ENCODE assay signal across 24 cellular contexts in the genomic region with DNA sequence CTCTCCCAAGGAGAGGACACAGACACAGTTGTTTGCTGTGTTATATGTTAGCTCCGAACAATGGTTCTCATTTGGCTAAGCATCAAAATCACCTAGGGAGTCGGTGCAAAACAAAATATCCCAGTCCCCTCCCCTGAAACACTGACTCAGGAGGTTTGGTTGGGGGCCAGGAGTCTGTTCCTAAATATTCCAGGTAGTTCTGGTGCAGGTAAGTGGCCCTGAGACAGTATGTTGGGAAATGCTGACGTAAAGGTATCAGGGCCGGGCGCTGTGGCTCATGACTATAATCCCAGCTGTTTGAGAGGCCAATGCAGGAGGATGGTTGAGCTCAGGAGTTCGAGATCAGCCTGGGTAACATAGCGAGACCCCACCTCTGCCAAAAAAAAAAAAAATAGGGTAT. TPM values are rescaled to one million over a fixed set of nuclear protein-coding genes. Genes with fewer than 3 reads are reported as not detected.
DNase-seq lines count a peak whose midpoint lies in the region; ATAC-seq, FAIRE-seq and TF ChIP-seq lines count a peak whose summit lies in the region.
"Had no signal": no experiment of that assay in that cellular context is flagged by ENCODE, and none has a peak within 500 bp of the region (broad histone marks: within the 10 kb centered on the region; RNA-seq: fewer than 3 reads in every experiment).

No MANE protein-coding gene starts in this region.

- H3K4me3 ChIP-seq in mammary epithelial cell (replicated peaks in 1 of 3; ENCODE audit: insufficient read depth in 1 of 3, low read depth in 2 of 3, low read length in 3 of 3): no peak overlapping the region
- no peak overlapping the region for H3K4me3 ChIP-seq in K562
- H3K4me3 ChIP-seq: BLaER1, MG63, PC-9 had no signal

- H3K36me3 ChIP-seq in mammary epithelial cell (ENCODE audit: insufficient read depth, low read length): no peaks in the 10 kb centered on the region
- H3K36me3 ChIP-seq in K562 (ENCODE audit: control insufficient read depth, insufficient read depth, low read length): peaks cover 35% of the 10 kb centered on the region; the same call in 2 of the 3 replicates

- TF ChIP-seq EP300 in K562 (IDR thresholded peaks at IDR 0.05; ENCODE audit: low read length): no peak

- no peaks in the 10 kb centered on the region for H3K9me3 ChIP-seq in mammary epithelial cell (replicated peaks; ENCODE audit: insufficient read depth, low read length)
- H3K9me3 ChIP-seq in K562 (replicated peaks; ENCODE audit: control insufficient read depth, insufficient read depth, low read depth, low read length): no peaks in the 10 kb centered on the region
- no peaks in the 10 kb centered on the region for H3K9me3 ChIP-seq in CD4-positive, alpha-beta T cell (ENCODE audit: control insufficient read depth, low read length)
- H3K9me3 ChIP-seq: BLaER1, MG63 had no signal

- FAIRE-seq in K562 (lab: Jason Lieb, UNC): no peak
- FAIRE-seq: A204.1, D721Med, GM12892, GM18507, H54 had no signal

- H2AFZ ChIP-seq in mammary epithelial cell (ENCODE audit: low read depth, low read length) (no peak overlapping the region), K562 (ENCODE audit: low read depth, low read length) (no peak overlapping the region)
- H2AFZ ChIP-seq: PC-9 had no signal

- intact Hi-C loops in MCF 10A (cut with micrococcal nuclease): loop anchor here (5.0 kb wide), 1 partner anchor 49 kb away; no protein-coding TSS in a partner anchor
- intact Hi-C loops in mammary epithelial cell (cut with micrococcal nuclease): no loop called here
- intact Hi-C loops in K562 (cut with micrococcal nuclease): no loop called here
- intact Hi-C loops in CD4-positive, alpha-beta T cell (cut with DNase I, micrococcal nuclease): loop anchor here in 1 of 2 experiments (5.0 to 10.0 kb wide), 2 partner anchors 41 to 367 kb away; partner anchors contain the start of genes PNPLA6 and TIMM44

- H3K9ac ChIP-seq in mammary epithelial cell (ENCODE audit: insufficient read depth, low read length) (no peak overlapping the region), K562 (ENCODE audit: insufficient read depth in 1 of 2, low read depth in 2 of 2, low read length in 2 of 2) (no peak overlapping the region)
- H3K9ac ChIP-seq: BLaER1 had no signal

- 92% methylated on average over 5 of the region's 7 CpGs for WGBS in mammary epithelial cell (ENCODE audit: low coverage, missing lambda C conversion rate)
- WGBS in K562 (ENCODE audit: insufficient coverage, low coverage, missing lambda C conversion rate): 87% methylated on average over 7 of the region's 7 CpGs

- H3K27ac Mint-ChIP-seq in MCF 10A (ENCODE audit: low read depth, unreplicated experiment) (peak overlapping the region; percentile 46), type B pancreatic cell (peak overlapping the region; percentile 13)
- no peak overlapping the region for H3K27ac Mint-ChIP-seq in CD4-positive, alpha-beta T cell
- H3K27ac Mint-ChIP-seq: HFFc6 had no signal

- peaks cover 27% of the 10 kb centered on the region for H3K36me3 Mint-ChIP-seq in MCF 10A (ENCODE audit: insufficient read depth, unreplicated experiment)
- H3K36me3 Mint-ChIP-seq in type B pancreatic cell: no peaks in the 10 kb centered on the region
- H3K36me3 Mint-ChIP-seq in CD4-positive, alpha-beta T cell (ENCODE audit: low read depth): peaks cover 20% of the 10 kb centered on the region

- H3K4me2 ChIP-seq in mammary epithelial cell (ENCODE audit: insufficient read depth, low read depth, low read length): no peak overlapping the region
- no peak overlapping the region for H3K4me2 ChIP-seq in K562 (ENCODE audit: insufficient read depth, low read length)

- no TSS peak for BruUV-seq in MCF 10A (replicated peaks; lab: Mats Ljungman, UMichigan)
- BruUV-seq in mammary epithelial cell (replicated peaks; lab: Mats Ljungman, UMichigan): no TSS peak
- BruUV-seq in K562 (replicated peaks; lab: Mats Ljungman, UMichigan): no TSS peak

- no peak for TF ChIP-seq RAD21 in K562 (CRISPR knock-in tag; conservative IDR thresholded peaks at IDR 0.05 in 1 of 2, IDR thresholded peaks at IDR 0.05 in 1 of 2)

- POLR2A ChIA-PET in MCF 10A (lab: Yijun Ruan, JAX): interaction anchor here (0.6 to 8.7 kb wide), 22 partner anchors 12 to 623 kb away, joined by 3 to 91 read pairs (median 4); partner anchors contain the start of genes LRRC8E, PET100, SNAPC2 and TIMM44
- POLR2A ChIA-PET in K562 (lab: Yijun Ruan, JAX): interaction anchor here (0.5 to 5.3 kb wide), 8 partner anchors 11 to 890 kb away, joined by 3 to 72 read pairs (median 5); partner anchors contain the start of genes LRRC8E and SNAPC2
- POLR2A ChIA-PET in CD4-positive, alpha-beta T cell (lab: Charles Lee): interaction anchor here (1.4 kb wide), 1 partner anchor 20 kb away, joined by 3 read pairs; no protein-coding TSS in a partner anchor

- no peaks in the 10 kb centered on the region for H3K27me3 Mint-ChIP-seq in MCF 10A (ENCODE audit: insufficient read depth, unreplicated experiment)
- no peaks in the 10 kb centered on the region for H3K27me3 Mint-ChIP-seq in type B pancreatic cell
- H3K27me3 Mint-ChIP-seq in CD4-positive, alpha-beta T cell: peaks cover 6% of the 10 kb centered on the region

- CTCF ChIA-PET in MCF 10A (lab: Yijun Ruan, JAX) (interaction anchor here (0.6 to 2.7 kb wide), 14 partner anchors 12 to 938 kb away, joined by 3 to 18 read pairs (median 5); partner anchors contain the start of gene TRAPPC5), mammary epithelial cell (lab: Charles Lee; ENCODE audit: low non-redundant PET) (interaction anchor here (0.6 kb wide), 1 partner anchor 13 kb away, joined by 3 read pairs; the partner anchor contains the start of gene LRRC8E), K562 (lab: Yijun Ruan, JAX; ENCODE audit: low intra/inter-chr PET ratio) (interaction anchor here (1.2 kb wide), 1 partner anchor 48 kb away, joined by 3 read pairs; no protein-coding TSS in a partner anchor)
- CTCF ChIA-PET in CD4-positive, alpha-beta T cell (lab: Charles Lee): interaction anchor here (1.6 to 3.5 kb wide), 2 partner anchors 16 to 32 kb away, joined by 10 to 22 read pairs; no protein-coding TSS in a partner anchor

- no peaks in the 10 kb centered on the region for H3K9me3 Mint-ChIP-seq in MCF 10A (ENCODE audit: unreplicated experiment)
- H3K9me3 Mint-ChIP-seq in type B pancreatic cell: no peaks in the 10 kb centered on the region
- H3K9me3 Mint-ChIP-seq in CD4-positive, alpha-beta T cell: no peaks in the 10 kb centered on the region
- H3K9me3 Mint-ChIP-seq: CD8-positive, alpha-beta T cell; HFFc6 had no signal

- no peak for TF ChIP-seq POLR2A in K562 (conservative IDR thresholded peaks at IDR 0.05)

- in situ Hi-C loops in mammary epithelial cell (cut with MboI; ENCODE audit: low sequenced_read_pairs in 2 of 2) (no loop called here), K562 (cut with MboI) (no loop called here)

- H3K4me1 Mint-ChIP-seq in MCF 10A (ENCODE audit: insufficient read depth, unreplicated experiment) (peaks cover 32% of the 10 kb centered on the region), type B pancreatic cell (ENCODE audit: unreplicated experiment) (peaks cover 15% of the 10 kb centered on the region)
- peaks cover 26% of the 10 kb centered on the region for H3K4me1 Mint-ChIP-seq in CD4-positive, alpha-beta T cell (ENCODE audit: low read depth)

- peaks cover 16% of the 10 kb centered on the region for H3K4me1 ChIP-seq in mammary epithelial cell (ENCODE audit: insufficient read depth, low read length)
- H3K4me1 ChIP-seq in K562 (replicated peaks in 1 of 2; ENCODE audit: control insufficient read depth in 2 of 2, insufficient read depth in 2 of 2, low read length in 2 of 2): peaks cover 13 to 50% of the 10 kb centered on the region in 2 experiments; a peak in 4 of 5 replicates
- H3K4me1 ChIP-seq in foreskin keratinocyte: peaks cover 15% of the 10 kb centered on the region

- dilution Hi-C loops in mammary epithelial cell (cut with HindIII; ENCODE audit: low sequenced_read_pairs): no loop called here

- H3K9me1 ChIP-seq in K562 (ENCODE audit: control insufficient read depth, insufficient read depth, low read length): peaks cover 7% of the 10 kb centered on the region

- ATAC-seq in K562: no peak
- peak; percentile 46 for ATAC-seq in foreskin keratinocyte
- ATAC-seq in CD4-positive, alpha-beta T cell (ENCODE audit: poor library complexity): no peak
- ATAC-seq in GM21529 (IDR thresholded peaks at IDR 0.05; ENCODE audit: unreplicated experiment): no peak
- ATAC-seq: CD8-positive, alpha-beta T cell had no signal

- H3K79me2 ChIP-seq in mammary epithelial cell (ENCODE audit: insufficient read depth, low read length) (peaks cover 31% of the 10 kb centered on the region), K562 (ENCODE audit: control insufficient read depth, insufficient read depth, low read length) (peaks cover 37% of the 10 kb centered on the region)

- H4K20me1 ChIP-seq in mammary epithelial cell (ENCODE audit: insufficient read depth, low read length) (no peaks in the 10 kb centered on the region), K562 (replicated peaks; ENCODE audit: control insufficient read depth, insufficient read depth, low read length) (no peaks in the 10 kb centered on the region)

- H3K4me3 Mint-ChIP-seq in MCF 10A (ENCODE audit: unreplicated experiment): peak overlapping the region; percentile 50
- H3K4me3 Mint-ChIP-seq in type B pancreatic cell: no peak overlapping the region
- H3K4me3 Mint-ChIP-seq in CD4-positive, alpha-beta T cell: no peak overlapping the region
- H3K4me3 Mint-ChIP-seq: HFFc6 had no signal

- TF ChIP-seq CTCF in MCF 10A (IDR thresholded peaks at IDR 0.05; ENCODE audit: unreplicated experiment): no peak
- TF ChIP-seq CTCF in mammary epithelial cell (conservative IDR thresholded peaks at IDR 0.05 in 1 of 2, IDR thresholded peaks at IDR 0.05 in 1 of 2; ENCODE audit: extremely low read depth in 1 of 2, insufficient read depth in 1 of 2, low read depth in 1 of 2, low read length in 2 of 2): no peak
- TF ChIP-seq CTCF in K562 (IDR thresholded peaks at IDR 0.05 in 2 of 3, conservative IDR thresholded peaks at IDR 0.05 in 1 of 3; ENCODE audit: insufficient read depth in 2 of 3, low read depth in 1 of 3, low read length in 3 of 3): no peak
- TF ChIP-seq CTCF in foreskin keratinocyte (conservative IDR thresholded peaks at IDR 0.05): no peak
- TF ChIP-seq CTCF in type B pancreatic cell (conservative IDR thresholded peaks at IDR 0.05): no peak
- no peak for TF ChIP-seq CTCF in CD4-positive, alpha-beta T cell (IDR thresholded peaks at IDR 0.05)

- DNase-seq in MCF 10A (ENCODE audit: unreplicated experiment): peak; percentile 94
- no peak for DNase-seq in mammary epithelial cell
- DNase-seq in K562 (ENCODE audit: extremely low read depth in 1 of 4, low spot score in 3 of 4): no peak
- peak; percentile 51 to 79 for DNase-seq in foreskin keratinocyte
- DNase-seq in type B pancreatic cell (ENCODE audit: extremely low spot score, unreplicated experiment): no peak
- no peak for DNase-seq in CD4-positive, alpha-beta T cell
- DNase-seq in iPS-NIHi11 (ENCODE audit: low spot score): no peak
- DNase-seq: CD8-positive, alpha-beta T cell; HFFc6; MG63; NCI-H1048; NCI-H1436 treated with DMSO at 0.1 percent for 48 hours; NCI-H2029; NCI-H526; PC-9 had no signal

- H3K27ac ChIP-seq in mammary epithelial cell (ENCODE audit: insufficient read depth, low read depth, low read length) (no peak overlapping the region), K562 (ENCODE audit: extremely low read depth, low read depth, low read length) (no peak overlapping the region), foreskin keratinocyte (peak overlapping the region; percentile 79)
- no peak overlapping the region for H3K27ac ChIP-seq in CD4-positive, alpha-beta T cell (ENCODE audit: low read depth, low read length)
- H3K27ac ChIP-seq: BLaER1, PC-9 had no signal

- H3K27me3 ChIP-seq in mammary epithelial cell (ENCODE audit: insufficient read depth, low read length) (no peaks in the 10 kb centered on the region), K562 (ENCODE audit: control insufficient read depth in 2 of 2, insufficient read depth in 2 of 2, low read length in 2 of 2) (no peaks in the 10 kb centered on the region), foreskin keratinocyte (no peaks in the 10 kb centered on the region)
- H3K27me3 ChIP-seq in CD4-positive, alpha-beta T cell (ENCODE audit: control insufficient read depth, insufficient read depth, low read length): no peaks in the 10 kb centered on the region
- H3K27me3 ChIP-seq: BLaER1, MG63 had no signal

RNA-seq across cellular contexts. Expression of gene MAP2K7, which starts 2.3 kb away (rescaled TPM):
- total RNA-seq in MCF 10A (2022) (30.5 and 36.3 TPM in 2 replicates), mammary epithelial cell (10 to 100 TPM; 11.3 to 33.3 TPM), K562 (2014; rRNA removed) (19.4 and 23.9 TPM in 2 replicates), K562 (2014; rRNA removed; fragmentation: Illumina TruSeq; extraction: Trizol) (3.1 and 4.1 TPM in 2 replicates), K562 (2015; rRNA removed; fragmentation: Illumina TruSeq; extraction: Trizol) (11.3 and 12.3 TPM in 2 replicates), K562 (2021) (43.8 and 45.8 TPM in 2 replicates), foreskin keratinocyte (12.7 and 13.5 TPM in 2 replicates), type B pancreatic cell (ENCODE audit: low replicate concordance) (38.2 and 42.2 TPM in 2 replicates)
- polyA plus RNA-seq in mammary epithelial cell (10.7 TPM), K562 (2011; rRNA removed) (14.9 and 15.7 TPM in 2 replicates), K562 (2014; fragmentation: Illumina TruSeq; extraction: Trizol) (14.1 and 27.3 TPM in 2 replicates), K562 (2014; fragmentation: Nextera tagmentation; extraction: Ambion mirVana) (under 1 TPM; 0.51 to 0.99 TPM), K562 (2014; rRNA removed) (37.6 and 40.1 TPM in 2 replicates), foreskin keratinocyte (15.6 and 18.3 TPM in 2 replicates)
- 4.9 TPM for polyA minus RNA-seq in mammary epithelial cell
- 34.2 and 92.8 TPM in 2 replicates for total RNA-seq in K562 (2011; cell fraction: chromatin; rRNA removed; ENCODE audit: low replicate concordance)
- 57.2 and 57.4 TPM in 2 replicates for total RNA-seq in K562 (2011; cell fraction: nucleolus; rRNA removed)
- 41.1 and 52.7 TPM in 2 replicates for total RNA-seq in K562 (2011; cell fraction: nucleoplasm; rRNA removed)
- polyA plus RNA-seq in K562 (2011; cell fraction: cytosol; rRNA removed): 16.0 and 27.0 TPM in 2 replicates
- polyA plus RNA-seq in K562 (2011; cell fraction: nucleus; rRNA removed): 39.0 and 61.8 TPM in 2 replicates
- 29.3 and 31.2 TPM in 2 replicates for polyA plus RNA-seq in K562 (2012)
- 4.7 and 7.6 TPM in 2 replicates for polyA minus RNA-seq in K562 (2011; rRNA and poly(A)+ RNA removed)
- 17.0 and 17.8 TPM in 2 replicates for polyA minus RNA-seq in K562 (2011; cell fraction: cytosol; rRNA and poly(A)+ RNA removed)
- 14.3 and 15.6 TPM in 2 replicates for polyA minus RNA-seq in K562 (2011; cell fraction: nucleus; rRNA and poly(A)+ RNA removed)
- total RNA-seq in CD4-positive, alpha-beta T cell: 10 to 100 TPM; 81.7 to 82.3 TPM

RNA-seq across cellular contexts. Expression of gene LRRC8E, which starts 13.0 kb away (rescaled TPM):
- total RNA-seq in MCF 10A (2022) (10.3 and 11.8 TPM in 2 replicates), mammary epithelial cell (10 to 100 TPM in 1 of 2 donors, 1 to 10 TPM in 1; 8.5 to 14.2 TPM), K562 (2014; rRNA removed) (4.8 TPM in 2 replicates), K562 (2014; rRNA removed; fragmentation: Illumina TruSeq; extraction: Trizol) (1.4 and 3.2 TPM in 2 replicates), K562 (2015; rRNA removed; fragmentation: Illumina TruSeq; extraction: Trizol) (2.6 and 3.1 TPM in 2 replicates), K562 (2021) (5.7 and 7.1 TPM in 2 replicates), foreskin keratinocyte (8.2 and 10.6 TPM in 2 replicates), type B pancreatic cell (ENCODE audit: low replicate concordance) (4.3 and 7.4 TPM in 2 replicates)
- polyA plus RNA-seq in mammary epithelial cell (6.5 TPM), K562 (2011; rRNA removed) (5.3 and 6.2 TPM in 2 replicates), K562 (2014; fragmentation: Illumina TruSeq; extraction: Trizol) (3.5 and 4.9 TPM in 2 replicates), K562 (2014; fragmentation: Nextera tagmentation; extraction: Ambion mirVana) (under 1 TPM in 1 of 2 experiments, not detected in 1; 0.08 TPM), K562 (2014; rRNA removed) (1.7 and 3.5 TPM in 2 replicates), foreskin keratinocyte (4.6 and 5.7 TPM in 2 replicates)
- 11.8 TPM for polyA minus RNA-seq in mammary epithelial cell
- 12.2 and 21.7 TPM in 2 replicates for total RNA-seq in K562 (2011; cell fraction: chromatin; rRNA removed; ENCODE audit: low replicate concordance)
- 17.6 and 21.2 TPM in 2 replicates for total RNA-seq in K562 (2011; cell fraction: nucleolus; rRNA removed)
- total RNA-seq in K562 (2011; cell fraction: nucleoplasm; rRNA removed): 11.2 and 13.3 TPM in 2 replicates
- polyA plus RNA-seq in K562 (2011; cell fraction: cytosol; rRNA removed): 4.5 and 8.1 TPM in 2 replicates
- 4.7 and 5.5 TPM in 2 replicates for polyA plus RNA-seq in K562 (2011; cell fraction: nucleus; rRNA removed)
- polyA plus RNA-seq in K562 (2012): 3.0 and 3.6 TPM in 2 replicates
- polyA minus RNA-seq in K562 (2011; rRNA and poly(A)+ RNA removed): 4.9 and 6.5 TPM in 2 replicates
- 5.1 and 6.6 TPM in 2 replicates for polyA minus RNA-seq in K562 (2011; cell fraction: cytosol; rRNA and poly(A)+ RNA removed)
- 2.3 and 3.1 TPM in 2 replicates for polyA minus RNA-seq in K562 (2011; cell fraction: nucleus; rRNA and poly(A)+ RNA removed)
- total RNA-seq in CD4-positive, alpha-beta T cell: not detected
- total RNA-seq: CD8-positive, alpha-beta T cell had no signal

RNA-seq across cellular contexts. Expression of gene TGFBR3L, which starts 13.3 kb away (rescaled TPM):
- total RNA-seq in MCF 10A (2022) (3.3 and 4.5 TPM in 2 replicates), mammary epithelial cell (1 to 10 TPM; 1.2 to 1.4 TPM), K562 (2014; rRNA removed) (not detected in 2 replicates), K562 (2014; rRNA removed; fragmentation: Illumina TruSeq; extraction: Trizol) (not detected in 2 replicates), K562 (2015; rRNA removed; fragmentation: Illumina TruSeq; extraction: Trizol) (not detected in 2 replicates), K562 (2021) (0.18 TPM in 1 of 2 replicates, not detected in the other), foreskin keratinocyte (2.1 and 2.5 TPM in 2 replicates), type B pancreatic cell (ENCODE audit: low replicate concordance) (1.1 and 2.4 TPM in 2 replicates)
- polyA plus RNA-seq in mammary epithelial cell (0.23 TPM), K562 (2011; rRNA removed) (0.08 TPM in 1 of 2 replicates, not detected in the other), K562 (2014; fragmentation: Illumina TruSeq; extraction: Trizol) (not detected in 2 replicates), K562 (2014; fragmentation: Nextera tagmentation; extraction: Ambion mirVana) (not detected), K562 (2014; rRNA removed) (not detected in 2 replicates), foreskin keratinocyte (3.6 and 5.0 TPM in 2 replicates)
- polyA minus RNA-seq in mammary epithelial cell: not detected
- total RNA-seq in K562 (2011; cell fraction: chromatin; rRNA removed; ENCODE audit: low replicate concordance): 0.69 TPM in 1 of 2 replicates, not detected in the other
- total RNA-seq in K562 (2011; cell fraction: nucleolus; rRNA removed): 0.33 TPM in 1 of 2 replicates, not detected in the other
- not detected in 2 replicates for total RNA-seq in K562 (2011; cell fraction: nucleoplasm; rRNA removed)
- polyA plus RNA-seq in K562 (2011; cell fraction: cytosol; rRNA removed): 0.09 TPM in 2 replicates
- polyA plus RNA-seq in K562 (2011; cell fraction: nucleus; rRNA removed): 0.15 and 0.58 TPM in 2 replicates
- 0.26 and 0.28 TPM in 2 replicates for polyA plus RNA-seq in K562 (2012)
- polyA minus RNA-seq in K562 (2011; rRNA and poly(A)+ RNA removed): not detected in 2 replicates
- not detected in 2 replicates for polyA minus RNA-seq in K562 (2011; cell fraction: cytosol; rRNA and poly(A)+ RNA removed)
- polyA minus RNA-seq in K562 (2011; cell fraction: nucleus; rRNA and poly(A)+ RNA removed): not detected in 2 replicates
- 1 to 10 TPM; 1.1 to 1.2 TPM for total RNA-seq in CD4-positive, alpha-beta T cell
- total RNA-seq: HT-29, SK-MEL-5 had no signal

RNA-seq across cellular contexts. Expression of gene SNAPC2, which starts 18.8 kb away (rescaled TPM):
- 24.1 and 27.1 TPM in 2 replicates for total RNA-seq in MCF 10A (2022)
- 10 to 100 TPM; 11.2 to 27.2 TPM for total RNA-seq in mammary epithelial cell
- polyA plus RNA-seq in mammary epithelial cell: 11.5 TPM
- polyA minus RNA-seq in mammary epithelial cell: 1.6 TPM
- 4.4 and 13.6 TPM in 2 replicates for total RNA-seq in K562 (2011; cell fraction: chromatin; rRNA removed; ENCODE audit: low replicate concordance)
- total RNA-seq in K562 (2011; cell fraction: nucleolus; rRNA removed): 10.9 and 14.3 TPM in 2 replicates
- total RNA-seq in K562 (2011; cell fraction: nucleoplasm; rRNA removed): 9.5 and 10.0 TPM in 2 replicates
- 30.3 and 42.7 TPM in 2 replicates for total RNA-seq in K562 (2014; rRNA removed)
- total RNA-seq in K562 (2014; rRNA removed; fragmentation: Illumina TruSeq; extraction: Trizol): 4.1 and 4.2 TPM in 2 replicates
- 15.3 and 15.9 TPM in 2 replicates for total RNA-seq in K562 (2015; rRNA removed; fragmentation: Illumina TruSeq; extraction: Trizol)
- 37.1 and 45.1 TPM in 2 replicates for total RNA-seq in K562 (2021)
- 10.9 and 20.1 TPM in 2 replicates for polyA plus RNA-seq in K562 (2011; rRNA removed)
- polyA plus RNA-seq in K562 (2011; cell fraction: cytosol; rRNA removed): 18.7 and 40.5 TPM in 2 replicates
- 18.7 and 32.8 TPM in 2 replicates for polyA plus RNA-seq in K562 (2011; cell fraction: nucleus; rRNA removed)
- polyA plus RNA-seq in K562 (2012): 30.8 and 37.6 TPM in 2 replicates
- polyA plus RNA-seq in K562 (2014; fragmentation: Illumina TruSeq; extraction: Trizol): 18.2 and 39.9 TPM in 2 replicates
- polyA plus RNA-seq in K562 (2014; fragmentation: Nextera tagmentation; extraction: Ambion mirVana): 1 to 10 TPM in 1 of 2 experiments, under 1 TPM in 1; 0.59 to 1.4 TPM
- polyA plus RNA-seq in K562 (2014; rRNA removed): 32.0 and 34.4 TPM in 2 replicates
- 4.3 and 4.8 TPM in 2 replicates for polyA minus RNA-seq in K562 (2011; rRNA and poly(A)+ RNA removed)
- 14.0 and 17.1 TPM in 2 replicates for polyA minus RNA-seq in K562 (2011; cell fraction: cytosol; rRNA and poly(A)+ RNA removed)
- 9.7 and 13.1 TPM in 2 replicates for polyA minus RNA-seq in K562 (2011; cell fraction: nucleus; rRNA and poly(A)+ RNA removed)
- total RNA-seq in foreskin keratinocyte: 22.5 and 22.7 TPM in 2 replicates
- polyA plus RNA-seq in foreskin keratinocyte: 30.6 and 32.0 TPM in 2 replicates
- 13.7 and 15.0 TPM in 2 replicates for total RNA-seq in type B pancreatic cell (ENCODE audit: low replicate concordance)
- 10 to 100 TPM in 1 of 2 experiments, 1 to 10 TPM in 1; 9.9 to 10.9 TPM for total RNA-seq in CD4-positive, alpha-beta T cell

RNA-seq across cellular contexts. Expression of gene CTXN1, which starts 24.6 kb away (rescaled TPM):
- total RNA-seq in MCF 10A (2022) (4.0 and 5.2 TPM in 2 replicates), mammary epithelial cell (10 to 100 TPM in 1 of 2 donors, 1 to 10 TPM in 1; 3.3 to 13.3 TPM), K562 (2014; rRNA removed) (7.4 and 10.9 TPM in 2 replicates), K562 (2014; rRNA removed; fragmentation: Illumina TruSeq; extraction: Trizol) (0.15 and 0.19 TPM in 2 replicates), K562 (2015; rRNA removed; fragmentation: Illumina TruSeq; extraction: Trizol) (1.8 and 2.3 TPM in 2 replicates), K562 (2021) (37.4 and 38.9 TPM in 2 replicates), foreskin keratinocyte (1.5 and 1.7 TPM in 2 replicates), type B pancreatic cell (ENCODE audit: low replicate concordance) (50.0 and 57.8 TPM in 2 replicates)
- polyA plus RNA-seq in mammary epithelial cell (2.1 TPM), K562 (2011; rRNA removed) (1.3 and 1.4 TPM in 2 replicates), K562 (2014; fragmentation: Illumina TruSeq; extraction: Trizol) (1.5 and 4.9 TPM in 2 replicates), K562 (2014; fragmentation: Nextera tagmentation; extraction: Ambion mirVana) (not detected), K562 (2014; rRNA removed) (9.2 and 14.5 TPM in 2 replicates), foreskin keratinocyte (5.1 and 6.4 TPM in 2 replicates)
- 0.36 TPM for polyA minus RNA-seq in mammary epithelial cell
- 0.67 and 3.5 TPM in 2 replicates for total RNA-seq in K562 (2011; cell fraction: chromatin; rRNA removed; ENCODE audit: low replicate concordance)
- 6.2 and 8.0 TPM in 2 replicates for total RNA-seq in K562 (2011; cell fraction: nucleolus; rRNA removed)
- total RNA-seq in K562 (2011; cell fraction: nucleoplasm; rRNA removed): 2.6 and 3.4 TPM in 2 replicates
- polyA plus RNA-seq in K562 (2011; cell fraction: cytosol; rRNA removed): 6.3 and 53.8 TPM in 2 replicates
- polyA plus RNA-seq in K562 (2011; cell fraction: nucleus; rRNA removed): 3.6 and 12.2 TPM in 2 replicates
- polyA plus RNA-seq in K562 (2012): 4.8 and 15.6 TPM in 2 replicates
- 0.14 TPM in 1 of 2 replicates, not detected in the other for polyA minus RNA-seq in K562 (2011; rRNA and poly(A)+ RNA removed)
- polyA minus RNA-seq in K562 (2011; cell fraction: cytosol; rRNA and poly(A)+ RNA removed): 15.8 and 19.9 TPM in 2 replicates
- 2.3 and 2.7 TPM in 2 replicates for polyA minus RNA-seq in K562 (2011; cell fraction: nucleus; rRNA and poly(A)+ RNA removed)
- not detected for total RNA-seq in CD4-positive, alpha-beta T cell
- total RNA-seq: CD8-positive, alpha-beta T cell had no signal

Comparison
In these comparisons a context has a peak if more than half of its experiments do, and no peak if none do; other contexts are left out.
1. DNase-seq: peak in MCF 10A (single experiment) and foreskin keratinocyte (2 of 2); none in mammary epithelial cell (single experiment), K562 (0 of 4), type B pancreatic cell (single experiment), CD4-positive, alpha-beta T cell (0 of 10) and iPS-NIHi11 (single experiment).